In genomic region chr4:52780206-52780605, GRCh38 we compare ENCODE assay signal across 17 cellular contexts. TPM values are rescaled to one million over a fixed set of nuclear protein-coding genes. Genes with fewer than 3 reads are reported as not detected.
DNase-seq lines count a peak whose midpoint lies in the region; ATAC-seq, FAIRE-seq and TF ChIP-seq lines count a peak whose summit lies in the region.
"Had no signal": no experiment of that assay in that cellular context is flagged by ENCODE, and none has a peak within 500 bp of the region (broad histone marks: within the 10 kb centered on the region; RNA-seq: fewer than 3 reads in every experiment).

No MANE protein-coding gene starts in this region.

- no peak for FAIRE-seq in bronchial epithelial cell (lab: Jason Lieb, UNC)

- no peaks in the 10 kb centered on the region; the same call in 1 of the 2 replicates for H3K4me1 ChIP-seq in GM23248 (ENCODE audit: insufficient read depth)
- H3K4me1 ChIP-seq: gastrocnemius medialis, vagina had no signal

- H3K9me3 ChIP-seq in GM23248 (ENCODE audit: low read depth), result no peaks in the 10 kb centered on the region
- H3K9me3 ChIP-seq: gastrocnemius medialis, neutrophil, vagina had no signal

- intact Hi-C loops in left cardiac atrium (cut with DNase I), result no loop called here

- 12 to 15% methylated on average over 2 of the region's 2 CpGs for WGBS in GM23248 (ENCODE audit: low coverage in 1 of 2, low lambda C conversion rate in 2 of 2, missing lambda C conversion rate in 2 of 2), 2 experiments

- H3K79me2 ChIP-seq in GM23248 (ENCODE audit: insufficient read depth), result no peaks in the 10 kb centered on the region

- DNase-seq in GM23248, result peak; percentile 81
- DNase-seq in bronchial epithelial cell (ENCODE audit: low read depth), result peak; percentile 21
- peak; percentile 39 for DNase-seq in left cardiac atrium
- peak; percentile 61 for DNase-seq in superior temporal gyrus (ENCODE audit: extremely low spot score)
- no peak for DNase-seq in SHP77 (lab: John Stamatoyannopoulos, UW)
- DNase-seq in NCI-H526 (lab: John Stamatoyannopoulos, UW), result no peak
- DNase-seq: activated CD8-positive, alpha-beta T cell treated with anti-CD3 and anti-CD28 coated beads for 36 hours; CD8-positive, alpha-beta memory T cell; dermis blood vessel endothelial cell; gastrocnemius medialis; NCI-H1436; stimulated activated naive CD8-positive, alpha-beta T cell treated with anti-CD3 and anti-CD28 coated beads, Interleukin-15, amount 100 ng/mL, for 72 hours had no signal

- no peaks in the 10 kb centered on the region for H3K9me2 ChIP-seq in GM23248 (ENCODE audit: insufficient read depth)

- TF ChIP-seq CTCF in bronchial epithelial cell (IDR thresholded peaks at IDR 0.05; ENCODE audit: insufficient read depth, low read length, severe bottlenecking), result no peak

- H4K20me1 ChIP-seq in GM23248 (ENCODE audit: insufficient read depth), result no peaks in the 10 kb centered on the region

- H3K4me2 ChIP-seq in GM23248 (ENCODE audit: unreplicated experiment), result no peak overlapping the region
- H3K4me2 ChIP-seq: smooth muscle cell had no signal

- H3K4me3 ChIP-seq in GM23248, result no peak overlapping the region
- H3K4me3 ChIP-seq in bronchial epithelial cell (ENCODE audit: low read depth, low read length), result no peak overlapping the region
- H3K4me3 ChIP-seq: gastrocnemius medialis, smooth muscle cell, vagina had no signal

- ATAC-seq in left cardiac atrium (peak in 1 of 2 donors; percentile 90), HG03460 (IDR thresholded peaks at IDR 0.05; ENCODE audit: unreplicated experiment) (no peak)
- ATAC-seq: activated CD8-positive, alpha-beta T cell treated with anti-CD3 and anti-CD28 coated beads for 36 hours; gastrocnemius medialis; stimulated activated naive CD8-positive, alpha-beta T cell treated with anti-CD3 and anti-CD28 coated beads, Interleukin-15, amount 100 ng/mL, for 72 hours had no signal

- no peak overlapping the region for H3K9ac ChIP-seq in GM23248

- H3K36me3 ChIP-seq in GM23248 (ENCODE audit: low read depth) (no peaks in the 10 kb centered on the region), bronchial epithelial cell (ENCODE audit: control insufficient read depth, insufficient read depth, low read length) (no peaks in the 10 kb centered on the region)
- H3K36me3 ChIP-seq: gastrocnemius medialis, neutrophil, vagina had no signal

- 0 out of 2 replicates have a peak, but pooled peaks cover 3% of the 10 kb centered on the region for H3F3A ChIP-seq in GM23248 (ENCODE audit: insufficient read depth)

- H3K27me3 ChIP-seq in GM23248 (replicated peaks; ENCODE audit: insufficient read depth) (peaks cover 4% of the 10 kb centered on the region; the same call in 1 of the 2 replicates), bronchial epithelial cell (ENCODE audit: control insufficient read depth, insufficient read depth, low read length) (peaks cover 3% of the 10 kb centered on the region)
- H3K27me3 ChIP-seq: gastrocnemius medialis, neutrophil, vagina had no signal

- in situ Hi-C loops in GM23248 (cut with MboI), result no loop called here

- H3K27ac ChIP-seq in GM23248, result no peak overlapping the region
- H3K27ac ChIP-seq: gastrocnemius medialis, neutrophil, vagina had no signal

- no peak overlapping the region for H2AFZ ChIP-seq in GM23248

RNA-seq across cellular contexts. Expression of gene ERVMER34-1, which starts 29.0 kb away (rescaled TPM):
- total RNA-seq in GM23248 (2014; rRNA removed; shearing (Covaris generic)), result not detected in 2 replicates
- polyA plus RNA-seq in GM23248 (2016; fragmentation: Nextera tagmentation; extraction: Ambion mirVana), result not detected in 2 replicates
- total RNA-seq in bronchial epithelial cell (0.51 and 3.2 TPM in 2 replicates), left cardiac atrium (1 to 10 TPM; 1.2 to 2.0 TPM)
- total RNA-seq: activated T-helper 2 cell treated with anti-CD3 and anti-CD28 coated beads, Interferon-gamma antibody, Interleukin-2, Interleukin-4, amounts not matched to agents 10 μg/mL and 5 μg/mL and 100 μg/mL, durations not matched to agents 14 hours and 24 hours and 36 hours; gastrocnemius medialis had no signal
- polyA plus RNA-seq: CD8-positive, alpha-beta memory T cell had no signal

Comparison
In these comparisons a context has a peak if more than half of its experiments do, and no peak if none do; other contexts are left out.
1. DNase-seq: peak in GM23248 (single experiment), bronchial epithelial cell (single experiment), left cardiac atrium (single experiment) and superior temporal gyrus (single experiment); none in SHP77 (0 of 2) and NCI-H526 (0 of 2).